In the genomic region with DNA sequence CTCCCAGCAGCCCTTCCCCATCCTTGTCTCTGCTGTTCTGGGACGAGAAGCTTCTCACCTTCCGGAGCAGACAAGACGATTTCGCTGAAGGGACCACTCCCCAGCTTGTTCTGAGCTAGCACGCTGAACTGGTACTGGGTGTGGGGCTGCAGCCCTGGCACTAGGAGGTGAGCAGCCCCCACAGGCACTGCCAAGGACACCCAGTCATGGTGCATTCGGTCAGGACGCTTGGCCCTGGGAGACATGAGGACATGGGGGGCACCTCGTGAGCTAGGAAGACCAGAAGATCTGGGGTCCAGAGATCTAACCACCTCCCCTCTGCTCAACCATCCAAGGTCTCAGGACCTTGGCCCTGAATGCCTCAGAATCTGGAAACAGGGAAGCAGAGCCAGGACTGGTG, we compare ENCODE assay signal across 20 cellular contexts. TPM values are rescaled to one million over a fixed set of nuclear protein-coding genes. Genes with fewer than 3 reads are reported as not detected.
A peak's percentile ranks its signal among the peaks of the same experiment; 100 is the strongest.
DNase-seq lines count a peak whose midpoint lies in the region; ATAC-seq and TF ChIP-seq lines count a peak whose summit lies in the region.
"Had no signal": no experiment of that assay in that cellular context is flagged by ENCODE, and none has a peak within 500 bp of the region (broad histone marks: within the 10 kb centered on the region; RNA-seq: fewer than 3 reads in every experiment).

No MANE protein-coding gene starts in this region.

- peak overlapping the region; percentile 11 for H3K27ac Mint-ChIP-seq in activated T-helper 17 cell treated with anti-CD3 and anti-CD28 coated beads, Interleukin-2, amount 50 U/mL, for 72 hours
- H3K27ac Mint-ChIP-seq in stimulated activated naive B cell treated with anti-CD40 and anti-IgM and Interleukin-4, amounts not matched to agents 10 μg/mL and 1 μg/mL and 100 μg/mL, for 72 hours: peak overlapping the region; percentile 65
- H3K27ac Mint-ChIP-seq in activated T-helper 2 cell treated with anti-CD3 and anti-CD28 coated beads, Interferon-gamma antibody, Interleukin-2, Interleukin-4, amounts not matched to agents 10 μg/mL and 5 μg/mL and 100 μg/mL, durations not matched to agents 14 hours and 24 hours and 36 hours: no peak overlapping the region
- H3K27ac Mint-ChIP-seq in HFFc6: no peak overlapping the region
- H3K27ac Mint-ChIP-seq: CD4-positive, CD25-positive, alpha-beta regulatory T cell had no signal

- TF ChIP-seq CTCF in HFFc6 (IDR thresholded peaks at IDR 0.05): no peak

- H3K4me1 ChIP-seq in neuronal stem cell (ENCODE audit: control insufficient read depth in 2 of 2, insufficient read depth in 1 of 2, low read depth in 1 of 2, low read length in 2 of 2): peaks cover 2 to 5% of the 10 kb centered on the region in 2 donors
- H3K4me1 ChIP-seq: BE2C had no signal

- no peak overlapping the region for H2BK5ac ChIP-seq in neuronal stem cell (ENCODE audit: low read length)

- DNase-seq in H7: peak; percentile 20
- DNase-seq in neuronal stem cell (ENCODE audit: low spot score): no peak
- DNase-seq in stimulated activated naive B cell treated with anti-CD40 and anti-IgM and Interleukin-4, amounts not matched to agents 10 μg/mL and 1 μg/mL and 100 μg/mL, for 72 hours: no peak
- DNase-seq in COLO668 (lab: John Stamatoyannopoulos, UW; ENCODE audit: unreplicated experiment): no peak
- no peak for DNase-seq in activated T-helper 2 cell treated with anti-CD3 and anti-CD28 coated beads, Interferon-gamma antibody, Interleukin-2, Interleukin-4, amounts not matched to agents 10 μg/mL and 5 μg/mL and 100 μg/mL, durations not matched to agents 14 hours and 24 hours and 36 hours (ENCODE audit: low spot score)
- DNase-seq in HFFc6: no peak
- DNase-seq in NAMALWA (ENCODE audit: low spot score): no peak
- DNase-seq: ACHN; BE2C; C1 segment of cervical spinal cord; CD4-positive, CD25-positive, alpha-beta regulatory T cell; CD8-positive, alpha-beta memory T cell; DMS153; DMS79; GDM1; GM23248; KG1 had no signal

- no peak overlapping the region for H2AFZ ChIP-seq in neuronal stem cell (ENCODE audit: low read length)
- H2AFZ ChIP-seq: GM23248 had no signal

- no peak overlapping the region for H4K91ac ChIP-seq in neuronal stem cell (ENCODE audit: low read depth, low read length, poor library complexity)

- no peak overlapping the region for H3K4me3 Mint-ChIP-seq in activated T-helper 17 cell treated with anti-CD3 and anti-CD28 coated beads, Interleukin-2, amount 50 U/mL, for 72 hours
- no peak overlapping the region for H3K4me3 Mint-ChIP-seq in stimulated activated naive B cell treated with anti-CD40 and anti-IgM and Interleukin-4, amounts not matched to agents 10 μg/mL and 1 μg/mL and 100 μg/mL, for 72 hours
- no peak overlapping the region for H3K4me3 Mint-ChIP-seq in activated T-helper 2 cell treated with anti-CD3 and anti-CD28 coated beads, Interferon-gamma antibody, Interleukin-2, Interleukin-4, amounts not matched to agents 10 μg/mL and 5 μg/mL and 100 μg/mL, durations not matched to agents 14 hours and 24 hours and 36 hours (ENCODE audit: low read depth)
- no peak overlapping the region for H3K4me3 Mint-ChIP-seq in HFFc6
- H3K4me3 Mint-ChIP-seq: CD4-positive, CD25-positive, alpha-beta regulatory T cell; CD8-positive, alpha-beta memory T cell had no signal

- no peaks in the 10 kb centered on the region for H3K9me3 ChIP-seq in neuronal stem cell (replicated peaks in 1 of 2; ENCODE audit: control insufficient read depth in 2 of 2, insufficient read depth in 1 of 2, low read depth in 1 of 2, low read length in 2 of 2)
- H3K9me3 ChIP-seq: BE2C had no signal

- no peak overlapping the region for H2BK12ac ChIP-seq in neuronal stem cell (ENCODE audit: low read length)

- H2BK15ac ChIP-seq in neuronal stem cell (ENCODE audit: low read length): no peak overlapping the region

- H2BK120ac ChIP-seq in neuronal stem cell (ENCODE audit: low read depth, low read length): no peak overlapping the region

- H3K36me3 ChIP-seq in H7 (replicated peaks; ENCODE audit: control insufficient read depth, insufficient read depth, low read length) (peaks cover 6% of the 10 kb centered on the region), neuronal stem cell (replicated peaks in 1 of 2; ENCODE audit: control insufficient read depth in 2 of 2, insufficient read depth in 2 of 2, low read length in 2 of 2) (peaks cover 30 to 57% of the 10 kb centered on the region in 2 donors)
- H3K36me3 ChIP-seq: BE2C had no signal

- H3K4me3 ChIP-seq in H7 (ENCODE audit: insufficient read depth, low read depth, low read length): no peak overlapping the region
- no peak overlapping the region for H3K4me3 ChIP-seq in neuronal stem cell (ENCODE audit: low read length in 2 of 2)
- H3K4me3 ChIP-seq: GM23248 had no signal

- WGBS in neuronal stem cell (ENCODE audit: extremely low coverage in 2 of 2, insufficient read length in 2 of 2, insufficient replicate concordance in 1 of 2), 2 donors: no CpG with 5 or more reads among the region's 8 CpGs

- intact Hi-C loops in activated T-helper 2 cell treated with anti-CD3 and anti-CD28 coated beads, Interferon-gamma antibody, Interleukin-2, Interleukin-4, amounts not matched to agents 10 μg/mL and 5 μg/mL and 100 μg/mL, durations not matched to agents 14 hours and 24 hours and 36 hours (cut with micrococcal nuclease): no loop called here

- H3K4ac ChIP-seq in neuronal stem cell (ENCODE audit: low read length): no peak overlapping the region

- no peak overlapping the region for H2AK5ac ChIP-seq in neuronal stem cell (ENCODE audit: low read depth, low read length)

- H3K27me3 Mint-ChIP-seq in activated T-helper 17 cell treated with anti-CD3 and anti-CD28 coated beads, Interleukin-2, amount 50 U/mL, for 72 hours: no peaks in the 10 kb centered on the region
- peaks cover 6 to 8% of the 10 kb centered on the region in 2 donors for H3K27me3 Mint-ChIP-seq in stimulated activated naive B cell treated with anti-CD40 and anti-IgM and Interleukin-4, amounts not matched to agents 10 μg/mL and 1 μg/mL and 100 μg/mL, for 72 hours
- peaks cover 5% of the 10 kb centered on the region for H3K27me3 Mint-ChIP-seq in activated T-helper 2 cell treated with anti-CD3 and anti-CD28 coated beads, Interferon-gamma antibody, Interleukin-2, Interleukin-4, amounts not matched to agents 10 μg/mL and 5 μg/mL and 100 μg/mL, durations not matched to agents 14 hours and 24 hours and 36 hours (ENCODE audit: low read depth)
- peaks cover 10% of the 10 kb centered on the region for H3K27me3 Mint-ChIP-seq in HFFc6 (ENCODE audit: insufficient read depth)
- H3K27me3 Mint-ChIP-seq: CD4-positive, CD25-positive, alpha-beta regulatory T cell had no signal

- no peak overlapping the region for H3K27ac ChIP-seq in neuronal stem cell (replicated peaks; ENCODE audit: low read length)
- H3K27ac ChIP-seq: GM23248 had no signal

- H3K14ac ChIP-seq in neuronal stem cell (ENCODE audit: low read length): no peak overlapping the region

- H3K18ac ChIP-seq in neuronal stem cell (ENCODE audit: low read length): no peak overlapping the region

- no peaks in the 10 kb centered on the region for H3K79me1 ChIP-seq in neuronal stem cell (ENCODE audit: low read depth, low read length)

- ATAC-seq in activated T-helper 17 cell treated with anti-CD3 and anti-CD28 coated beads, Interleukin-2, amount 50 U/mL, for 72 hours (replicated peaks): no peak
- no peak for ATAC-seq in stimulated activated naive B cell treated with anti-CD40 and anti-IgM and Interleukin-4, amounts not matched to agents 10 μg/mL and 1 μg/mL and 100 μg/mL, for 72 hours (replicated peaks)
- ATAC-seq: HepG2 had no signal

- peaks cover 1% of the 10 kb centered on the region for H3K36me3 Mint-ChIP-seq in activated T-helper 17 cell treated with anti-CD3 and anti-CD28 coated beads, Interleukin-2, amount 50 U/mL, for 72 hours (ENCODE audit: low read depth)
- no peaks in the 10 kb centered on the region for H3K36me3 Mint-ChIP-seq in stimulated activated naive B cell treated with anti-CD40 and anti-IgM and Interleukin-4, amounts not matched to agents 10 μg/mL and 1 μg/mL and 100 μg/mL, for 72 hours
- no peaks in the 10 kb centered on the region for H3K36me3 Mint-ChIP-seq in activated T-helper 2 cell treated with anti-CD3 and anti-CD28 coated beads, Interferon-gamma antibody, Interleukin-2, Interleukin-4, amounts not matched to agents 10 μg/mL and 5 μg/mL and 100 μg/mL, durations not matched to agents 14 hours and 24 hours and 36 hours (ENCODE audit: low read depth)
- no peaks in the 10 kb centered on the region for H3K36me3 Mint-ChIP-seq in HFFc6 (ENCODE audit: low read depth)
- H3K36me3 Mint-ChIP-seq: CD8-positive, alpha-beta memory T cell had no signal

- H3K9ac ChIP-seq in neuronal stem cell (ENCODE audit: low read depth, low read length, poor library complexity): no peak overlapping the region
- H3K9ac ChIP-seq: GM23248 had no signal

- H3K23ac ChIP-seq in neuronal stem cell (ENCODE audit: low read depth, low read length, poor library complexity): peak overlapping the region; percentile 17

- H3K4me1 Mint-ChIP-seq in activated T-helper 17 cell treated with anti-CD3 and anti-CD28 coated beads, Interleukin-2, amount 50 U/mL, for 72 hours: peaks cover 12% of the 10 kb centered on the region
- peaks cover 42 to 57% of the 10 kb centered on the region in 2 donors for H3K4me1 Mint-ChIP-seq in stimulated activated naive B cell treated with anti-CD40 and anti-IgM and Interleukin-4, amounts not matched to agents 10 μg/mL and 1 μg/mL and 100 μg/mL, for 72 hours
- peaks cover 7% of the 10 kb centered on the region for H3K4me1 Mint-ChIP-seq in activated T-helper 2 cell treated with anti-CD3 and anti-CD28 coated beads, Interferon-gamma antibody, Interleukin-2, Interleukin-4, amounts not matched to agents 10 μg/mL and 5 μg/mL and 100 μg/mL, durations not matched to agents 14 hours and 24 hours and 36 hours (ENCODE audit: low read depth)
- peaks cover 11% of the 10 kb centered on the region for H3K4me1 Mint-ChIP-seq in HFFc6 (ENCODE audit: low read depth)

- H3K4me2 ChIP-seq in neuronal stem cell (ENCODE audit: insufficient read depth, low read length, poor library complexity, severe bottlenecking): no peak overlapping the region

- no peaks in the 10 kb centered on the region for H3K9me3 Mint-ChIP-seq in activated T-helper 17 cell treated with anti-CD3 and anti-CD28 coated beads, Interleukin-2, amount 50 U/mL, for 72 hours
- no peaks in the 10 kb centered on the region for H3K9me3 Mint-ChIP-seq in stimulated activated naive B cell treated with anti-CD40 and anti-IgM and Interleukin-4, amounts not matched to agents 10 μg/mL and 1 μg/mL and 100 μg/mL, for 72 hours
- H3K9me3 Mint-ChIP-seq in activated T-helper 2 cell treated with anti-CD3 and anti-CD28 coated beads, Interferon-gamma antibody, Interleukin-2, Interleukin-4, amounts not matched to agents 10 μg/mL and 5 μg/mL and 100 μg/mL, durations not matched to agents 14 hours and 24 hours and 36 hours: no peaks in the 10 kb centered on the region
- H3K9me3 Mint-ChIP-seq in HFFc6: no peaks in the 10 kb centered on the region
- H3K9me3 Mint-ChIP-seq: CD8-positive, alpha-beta memory T cell had no signal

- H3K27me3 ChIP-seq in H7 (ENCODE audit: control insufficient read depth, insufficient read depth, low read length) (peaks cover 5% of the 10 kb centered on the region; the same call in 1 of the 2 replicates), neuronal stem cell (ENCODE audit: control insufficient read depth in 3 of 3, insufficient read depth in 3 of 3, low read depth in 1 of 3, low read length in 3 of 3) (peaks cover 0 to 2% (median 0%) of the 10 kb centered on the region in 3 experiments)
- H3K27me3 ChIP-seq: BE2C had no signal

- no peak overlapping the region for H4K8ac ChIP-seq in neuronal stem cell (ENCODE audit: low read depth, low read length)

RNA-seq across cellular contexts. Expression of gene TAGLN2, which starts 5.3 kb away (rescaled TPM):
- 242 and 387 TPM in 2 replicates for total RNA-seq in H7 (2014; rRNA removed; shearing (Covaris generic))
- total RNA-seq in activated T-helper 17 cell treated with anti-CD3 and anti-CD28 coated beads, Interleukin-2, amount 50 U/mL, for 72 hours: 100 to 1,000 TPM; 457 to 593 TPM
- polyA plus RNA-seq in neuronal stem cell (2013, experiment 1 of 2): 27.0 TPM
- polyA plus RNA-seq in neuronal stem cell (2013, experiment 2 of 2): 26.7 TPM
- 558 and 578 TPM in 2 replicates for total RNA-seq in activated T-helper 2 cell treated with anti-CD3 and anti-CD28 coated beads, Interferon-gamma antibody, Interleukin-2, Interleukin-4, amounts not matched to agents 10 μg/mL and 5 μg/mL and 100 μg/mL, durations not matched to agents 14 hours and 24 hours and 36 hours
- 100 to 1,000 TPM; 560 to 914 (median 815) TPM for total RNA-seq in HFFc6 (2021; fragmentation: NEBNext Ultra II Directional; extraction: Animal tissue kit (Norgen Biotek cat#: 25700))

RNA-seq across cellular contexts. Expression of gene IGSF9, which starts 14.8 kb away (rescaled TPM):
- total RNA-seq in H7 (2014; rRNA removed; shearing (Covaris generic)): 4.4 and 6.1 TPM in 2 replicates
- total RNA-seq in activated T-helper 17 cell treated with anti-CD3 and anti-CD28 coated beads, Interleukin-2, amount 50 U/mL, for 72 hours: not detected
- 11.6 TPM for polyA plus RNA-seq in neuronal stem cell (2013, experiment 1 of 2)
- 11.4 TPM for polyA plus RNA-seq in neuronal stem cell (2013, experiment 2 of 2)
- not detected in 2 replicates for total RNA-seq in activated T-helper 2 cell treated with anti-CD3 and anti-CD28 coated beads, Interferon-gamma antibody, Interleukin-2, Interleukin-4, amounts not matched to agents 10 μg/mL and 5 μg/mL and 100 μg/mL, durations not matched to agents 14 hours and 24 hours and 36 hours
- not detected for total RNA-seq in HFFc6 (2021; fragmentation: NEBNext Ultra II Directional; extraction: Animal tissue kit (Norgen Biotek cat#: 25700))
- total RNA-seq: CD4-positive, CD25-positive, alpha-beta regulatory T cell; GM23248; HepG2 had no signal
- polyA plus RNA-seq: CD8-positive, alpha-beta memory T cell had no signal

RNA-seq across cellular contexts. Expression of gene SLAMF9, which starts 23.4 kb away (rescaled TPM):
- not detected in 2 replicates for total RNA-seq in H7 (2014; rRNA removed; shearing (Covaris generic))
- not detected for total RNA-seq in activated T-helper 17 cell treated with anti-CD3 and anti-CD28 coated beads, Interleukin-2, amount 50 U/mL, for 72 hours
- polyA plus RNA-seq in neuronal stem cell (2013, experiment 1 of 2): not detected
- not detected for polyA plus RNA-seq in neuronal stem cell (2013, experiment 2 of 2)
- not detected in 2 replicates for total RNA-seq in activated T-helper 2 cell treated with anti-CD3 and anti-CD28 coated beads, Interferon-gamma antibody, Interleukin-2, Interleukin-4, amounts not matched to agents 10 μg/mL and 5 μg/mL and 100 μg/mL, durations not matched to agents 14 hours and 24 hours and 36 hours
- under 1 TPM in 3 of 6 experiments, not detected in 3; 0.41 to 0.51 (median 0.46) TPM for total RNA-seq in HFFc6 (2021; fragmentation: NEBNext Ultra II Directional; extraction: Animal tissue kit (Norgen Biotek cat#: 25700))
- total RNA-seq: CD4-positive, CD25-positive, alpha-beta regulatory T cell; CD8-positive, alpha-beta memory T cell; Daoy; GM23248; HepG2 had no signal
- polyA plus RNA-seq: CD4-positive, CD25-positive, alpha-beta regulatory T cell; CD8-positive, alpha-beta memory T cell had no signal

RNA-seq across cellular contexts. Expression of gene CFAP45, which starts 30.7 kb away (rescaled TPM):
- total RNA-seq in H7 (2014; rRNA removed; shearing (Covaris generic)): 0.17 and 1.6 TPM in 2 replicates
- total RNA-seq in activated T-helper 17 cell treated with anti-CD3 and anti-CD28 coated beads, Interleukin-2, amount 50 U/mL, for 72 hours: 1 to 10 TPM in 1 of 2 donors, under 1 TPM in 1; 0.78 to 3.6 TPM
- 0.32 TPM for polyA plus RNA-seq in neuronal stem cell (2013, experiment 1 of 2)
- 0.47 TPM for polyA plus RNA-seq in neuronal stem cell (2013, experiment 2 of 2)
- 1.5 and 2.3 TPM in 2 replicates for total RNA-seq in activated T-helper 2 cell treated with anti-CD3 and anti-CD28 coated beads, Interferon-gamma antibody, Interleukin-2, Interleukin-4, amounts not matched to agents 10 μg/mL and 5 μg/mL and 100 μg/mL, durations not matched to agents 14 hours and 24 hours and 36 hours
- 1 to 10 TPM in 4 of 6 experiments, under 1 TPM in 2; 0.94 to 2.5 (median 1.2) TPM for total RNA-seq in HFFc6 (2021; fragmentation: NEBNext Ultra II Directional; extraction: Animal tissue kit (Norgen Biotek cat#: 25700))
- total RNA-seq: GM23248, HepG2 had no signal
- polyA plus RNA-seq: HepG2 had no signal

Comparison
In these comparisons a context has a peak if more than half of its experiments do, and no peak if none do; other contexts are left out.
1. H3K27ac Mint-ChIP-seq: peak in activated T-helper 17 cell treated with anti-CD3 and anti-CD28 coated beads, Interleukin-2, amount 50 U/mL, for 72 hours (single experiment) and stimulated activated naive B cell treated with anti-CD40 and anti-IgM and Interleukin-4, amounts not matched to agents 10 μg/mL and 1 μg/mL and 100 μg/mL, for 72 hours (single experiment); none in activated T-helper 2 cell treated with anti-CD3 and anti-CD28 coated beads, Interferon-gamma antibody, Interleukin-2, Interleukin-4, amounts not matched to agents 10 μg/mL and 5 μg/mL and 100 μg/mL, durations not matched to agents 14 hours and 24 hours and 36 hours (single experiment) and HFFc6 (single experiment).